In the genomic region with DNA sequence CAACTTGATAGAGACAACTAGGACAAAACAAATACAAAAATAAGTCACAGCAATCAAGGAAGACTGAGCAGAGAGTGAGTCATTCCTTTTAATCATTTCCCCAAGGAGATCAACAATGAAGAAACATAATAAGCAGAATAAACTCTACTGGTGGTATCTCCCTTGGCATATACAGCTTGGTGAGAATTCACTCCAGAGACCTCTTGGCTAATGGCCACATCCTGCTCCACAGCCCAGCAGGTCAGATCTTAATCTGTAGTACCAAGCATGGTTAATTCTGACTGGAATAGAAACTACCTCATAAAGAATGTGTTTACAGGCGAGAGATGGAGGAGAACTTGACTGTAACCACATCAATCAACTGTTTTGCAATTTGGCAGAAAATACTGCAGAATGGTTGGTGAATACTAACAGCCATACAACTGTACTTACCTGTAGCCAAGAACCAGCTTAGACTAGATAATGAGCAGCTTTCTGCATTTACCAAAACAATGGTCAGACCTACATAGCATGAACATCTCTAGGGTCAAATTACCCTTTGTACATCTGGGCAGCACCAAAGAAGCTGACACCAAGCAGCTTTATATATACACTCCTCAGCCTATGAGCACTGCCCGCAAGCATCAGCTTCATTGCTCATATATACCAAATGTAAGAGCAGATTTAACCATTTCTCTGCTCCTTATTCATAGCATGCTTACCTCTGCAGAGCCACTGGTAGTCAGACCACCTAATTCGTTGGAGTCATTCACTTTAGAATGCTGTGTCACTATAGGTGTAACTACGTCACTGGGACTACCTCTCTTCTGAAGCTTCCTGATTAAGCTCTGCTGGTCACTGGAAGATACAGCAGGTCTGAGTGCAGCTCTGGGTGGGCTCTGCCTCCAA, we compare ENCODE assay signal across 9 cellular contexts. TPM values are rescaled to one million over a fixed set of nuclear protein-coding genes. Genes with fewer than 3 reads are reported as not detected.
A peak's percentile ranks its signal among the peaks of the same experiment; 100 is the strongest.
DNase-seq lines count a peak whose midpoint lies in the region; ATAC-seq, FAIRE-seq and TF ChIP-seq lines count a peak whose summit lies in the region.
"Had no signal": no experiment of that assay in that cellular context is flagged by ENCODE, and none has a peak within 500 bp of the region (broad histone marks: within the 10 kb centered on the region; RNA-seq: fewer than 3 reads in every experiment).

No MANE protein-coding gene starts in this region.

- no peaks in the 10 kb centered on the region for H3K27me3 Mint-ChIP-seq in T-cell
- H3K27me3 Mint-ChIP-seq in natural killer cell (ENCODE audit: low read depth in 2 of 2) = no peaks in the 10 kb centered on the region

- peaks cover 0 to 4% of the 10 kb centered on the region in 2 donors for H3K36me3 ChIP-seq in kidney (ENCODE audit: control insufficient read depth in 1 of 2, insufficient read depth in 2 of 2, low read length in 2 of 2)

- DNase-seq in DMS53 (lab: John Stamatoyannopoulos, UW) = peak; percentile 24
- no peak for DNase-seq in DMS53 treated with DMSO at 0.1 percent for 48 hours (lab: John Stamatoyannopoulos, UW; ENCODE audit: unreplicated experiment)
- DNase-seq in T-cell = peak; percentile 12 to 67 (median 42)
- DNase-seq in T47D (ENCODE audit: low read depth in 1 of 2, low spot score in 1 of 2) = peak; percentile 17 to 69
- DNase-seq in natural killer cell = no peak
- DNase-seq in kidney = no peak

- H3K4me3 Mint-ChIP-seq in T-cell (peak overlapping the region; percentile 46 to 76 (median 66)), natural killer cell (peak overlapping the region; percentile 59)

- H3K27ac ChIP-seq in kidney (ENCODE audit: low read depth in 2 of 2, low read length in 2 of 2) = no peak overlapping the region

- H3K36me3 Mint-ChIP-seq in T-cell (peaks cover 27% of the 10 kb centered on the region), natural killer cell (no peaks in the 10 kb centered on the region)

- H3K9me3 Mint-ChIP-seq in T-cell = peaks cover 0 to 3% (median 0%) of the 10 kb centered on the region in 3 donors
- H3K9me3 Mint-ChIP-seq in natural killer cell = no peaks in the 10 kb centered on the region

- ATAC-seq in HG02981 (IDR thresholded peaks at IDR 0.05; ENCODE audit: unreplicated experiment) (peak; percentile 62), T-cell (replicated peaks in 1 of 4) (peak; percentile 79 to 87 (median 82)), natural killer cell (peak; percentile 70 to 74 (median 71)), GM21447 (IDR thresholded peaks at IDR 0.05; ENCODE audit: unreplicated experiment) (no peak)

- H3K27ac Mint-ChIP-seq in T-cell = peak overlapping the region; percentile 92 to 99
- peak overlapping the region; percentile 70 to 78 for H3K27ac Mint-ChIP-seq in natural killer cell

- TF ChIP-seq CTCF in natural killer cell (IDR thresholded peaks at IDR 0.05) = no peak
- no peak for TF ChIP-seq CTCF in kidney (IDR thresholded peaks at IDR 0.05; ENCODE audit: borderline replicate concordance, extremely low read depth, insufficient read depth)

- POLR2A ChIA-PET in T-cell (lab: Charles Lee) = interaction anchor here (0.5 to 0.8 kb wide), 2 partner anchors 17 to 303 kb away, joined by 4 to 8 read pairs; no protein-coding TSS in a partner anchor

- H3K4me1 ChIP-seq in kidney (ENCODE audit: control insufficient read depth in 1 of 2, insufficient read depth in 1 of 2, low read depth in 1 of 2, low read length in 2 of 2) = peaks cover 14 to 19% of the 10 kb centered on the region in 2 donors

- CTCF ChIA-PET in T-cell (lab: Charles Lee) = interaction anchor here (0.5 to 1.5 kb wide), 12 partner anchors 9 to 209 kb away, joined by 3 to 16 read pairs (median 3); partner anchors contain the start of gene KIAA0319L (in 1 of the 2)

- FAIRE-seq in kidney (lab: Jason Lieb, UNC) = no peak
- FAIRE-seq: A204.1 had no signal

- in situ Hi-C loops in T47D (cut with HindIII; ENCODE audit: low pct_unique_long_range_greater_than_20kb, low sequenced_read_pairs) = no loop called here

- intact Hi-C loops in natural killer cell (cut with micrococcal nuclease) = no loop called here
- intact Hi-C loops in kidney (cut with DNase I) = no loop called here

- H3K9me3 ChIP-seq in kidney (ENCODE audit: control insufficient read depth in 1 of 2, low read length in 2 of 2) = no peaks in the 10 kb centered on the region

- H3K4me1 Mint-ChIP-seq in T-cell (peaks cover 73 to 80% (median 79%) of the 10 kb centered on the region in 3 donors), natural killer cell (peaks cover 39 to 60% of the 10 kb centered on the region in 2 donors)

- H3K9ac ChIP-seq in kidney (ENCODE audit: low read length in 2 of 2) = no peak overlapping the region

- H3K4me3 ChIP-seq in kidney (ENCODE audit: low read length in 2 of 2) = no peak overlapping the region

RNA-seq across cellular contexts. Expression of gene KIAA0319L, which starts 51.0 kb away (rescaled TPM):
- total RNA-seq in T-cell = 10 to 100 TPM; 60.8 to 73.7 (median 63.7) TPM
- total RNA-seq in natural killer cell = 10 to 100 TPM; 51.3 to 75.0 (median 64.8) TPM
- 73.0 TPM for total RNA-seq in kidney
- 30.3 TPM for polyA plus RNA-seq in kidney (ENCODE audit: insufficient read depth, low read depth, low replicate concordance)

RNA-seq across cellular contexts. Expression of gene NCDN, which starts 51.4 kb away (rescaled TPM):
- total RNA-seq in T-cell (10 to 100 TPM; 19.8 to 34.0 (median 31.4) TPM), natural killer cell (10 to 100 TPM in 1 of 3 donors, 1 to 10 TPM in 2; 7.9 to 10.7 (median 9.9) TPM), kidney (22.4 TPM)
- polyA plus RNA-seq in kidney (ENCODE audit: insufficient read depth, low read depth, low replicate concordance) = 14.3 TPM

Comparison
In these comparisons a context has a peak if more than half of its experiments do, and no peak if none do; other contexts are left out.
1. DNase-seq: peak in DMS53 (single experiment), T-cell (34 of 34) and T47D (2 of 2); none in DMS53 treated with DMSO at 0.1 percent for 48 hours (single experiment), natural killer cell (single experiment) and kidney (single experiment).